In the genomic region with DNA sequence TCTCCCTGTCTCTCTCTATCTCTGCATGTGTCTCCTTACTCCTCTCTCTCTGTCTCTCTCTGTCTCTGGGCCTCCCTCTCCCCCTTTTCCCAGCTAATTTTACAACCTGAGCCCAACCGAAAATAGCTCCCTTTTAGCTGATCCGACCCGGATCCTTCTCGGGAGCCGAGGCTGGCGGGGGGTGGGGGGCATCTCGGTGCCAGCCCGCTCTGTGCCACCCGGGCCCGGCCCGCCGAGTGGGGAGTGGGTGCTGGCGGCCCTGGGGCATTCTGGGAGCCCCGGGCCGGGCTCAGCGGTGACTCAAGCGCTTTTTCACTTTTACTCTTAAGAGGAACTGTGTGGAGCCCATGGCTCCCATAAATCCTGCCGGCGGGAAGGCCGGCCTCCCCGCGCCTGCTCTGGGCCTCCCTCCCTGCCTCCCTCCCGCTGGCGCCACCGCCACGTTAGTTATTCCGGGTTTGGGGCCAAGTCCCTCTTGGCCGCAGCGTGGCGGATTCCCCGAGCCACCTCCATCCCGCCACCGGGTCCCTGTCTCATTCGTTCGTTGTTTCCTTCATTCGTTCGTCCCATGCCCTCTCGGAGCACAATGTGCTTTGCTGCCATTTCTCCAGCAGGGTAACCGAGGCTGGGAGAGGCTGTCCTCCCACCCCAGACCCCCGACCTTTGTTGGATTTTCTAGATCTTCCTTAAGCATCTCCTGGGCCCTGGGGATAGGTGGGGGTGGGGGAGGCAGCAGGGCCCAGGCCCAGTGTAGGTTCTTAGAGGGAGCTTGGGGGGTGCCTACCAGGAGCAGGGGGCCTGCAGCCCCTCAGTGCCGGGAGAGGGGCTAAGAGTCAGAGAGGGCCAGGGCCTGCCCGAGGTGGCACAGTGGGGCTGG, we compare ENCODE assay signal across 7 cellular contexts. TPM values are rescaled to one million over a fixed set of nuclear protein-coding genes. Genes with fewer than 3 reads are reported as not detected.
DNase-seq lines count a peak whose midpoint lies in the region; ATAC-seq, FAIRE-seq and TF ChIP-seq lines count a peak whose summit lies in the region.

No MANE protein-coding gene starts in this region.

- ATAC-seq in RWPE2 (ENCODE audit: low read depth): peak; percentile 22; the same call in 1 of the 3 replicates

- peaks cover 11% of the 10 kb centered on the region for H3K36me3 ChIP-seq in RWPE2 (ENCODE audit: low read depth)
- no peaks in the 10 kb centered on the region for H3K36me3 ChIP-seq in neuronal stem cell (replicated peaks in 1 of 2; ENCODE audit: control insufficient read depth in 2 of 2, insufficient read depth in 2 of 2, low read length in 2 of 2)

- H3K27ac ChIP-seq in RWPE2 (ENCODE audit: poor library complexity, severe bottlenecking) (peak overlapping the region; percentile 85), neuronal stem cell (replicated peaks; ENCODE audit: low read length) (no peak overlapping the region)

- H3K27me3 ChIP-seq in RWPE2 (ENCODE audit: insufficient read depth, poor library complexity, severe bottlenecking): no peaks in the 10 kb centered on the region
- H3K27me3 ChIP-seq in neuronal stem cell (ENCODE audit: control insufficient read depth in 3 of 3, insufficient read depth in 3 of 3, low read depth in 1 of 3, low read length in 3 of 3): peaks cover 39 to 86% (median 75%) of the 10 kb centered on the region in 3 experiments

- no peak overlapping the region for H4K91ac ChIP-seq in neuronal stem cell (ENCODE audit: low read depth, low read length, poor library complexity)

- in situ Hi-C loops in GM13977 (cut with MboI; ENCODE audit: low pct_unique_long_range_greater_than_20kb, low sequenced_read_pairs, unreplicated experiment): no loop called here

- no peak overlapping the region for H3K4ac ChIP-seq in neuronal stem cell (ENCODE audit: low read length)

- peak overlapping the region; percentile 41 for H3K4me2 ChIP-seq in neuronal stem cell (ENCODE audit: insufficient read depth, low read length, poor library complexity, severe bottlenecking)

- WGBS in neuronal stem cell (ENCODE audit: extremely low coverage in 2 of 2, insufficient read length in 2 of 2, insufficient replicate concordance in 1 of 2), 2 donors: no CpG with 5 or more reads among the region's 42 CpGs

- H3K4me3 ChIP-seq in RWPE2 (ENCODE audit: severe bottlenecking) (peak overlapping the region; percentile 80), neuronal stem cell (ENCODE audit: low read length in 2 of 2) (peak overlapping the region in 1 of 2 donors; percentile 61)

- TF ChIP-seq CTCF in GM13977 (IDR thresholded peaks at IDR 0.05; ENCODE audit: extremely low read depth, insufficient read depth, missing control alignments): no peak
- TF ChIP-seq CTCF in RWPE2 (IDR thresholded peaks at IDR 0.05; ENCODE audit: poor library complexity, severe bottlenecking): no peak

- no peak overlapping the region for H2BK12ac ChIP-seq in neuronal stem cell (ENCODE audit: low read length)

- H2BK15ac ChIP-seq in neuronal stem cell (ENCODE audit: low read length): no peak overlapping the region

- H3K4me1 ChIP-seq in RWPE2 (ENCODE audit: insufficient read depth, poor library complexity, severe bottlenecking) (peaks cover 7% of the 10 kb centered on the region), neuronal stem cell (ENCODE audit: control insufficient read depth in 2 of 2, insufficient read depth in 1 of 2, low read depth in 1 of 2, low read length in 2 of 2) (peaks cover 0 to 10% of the 10 kb centered on the region in 2 donors)

- DNase-seq in GM13977 (ENCODE audit: low spot score) (peak; percentile 75), RWPE2 (ENCODE audit: low spot score) (no peak), fibroblast of peridontal ligament (ENCODE audit: extremely low read depth) (peak; percentile 45), neuronal stem cell (ENCODE audit: low spot score) (no peak), NCI-H748 (lab: John Stamatoyannopoulos, UW; ENCODE audit: unreplicated experiment) (no peak), RCC 7860 (ENCODE audit: low spot score) (no peak), GM19239 (ENCODE audit: insufficient read length, low spot score) (no peak)

- FAIRE-seq in RCC 7860 (lab: Jason Lieb, UNC) (no peak), GM19239 (lab: Jason Lieb, UNC) (no peak)

- H2BK120ac ChIP-seq in neuronal stem cell (ENCODE audit: low read depth, low read length): no peak overlapping the region

- no peak overlapping the region for H3K23ac ChIP-seq in neuronal stem cell (ENCODE audit: low read depth, low read length, poor library complexity)

- peak overlapping the region; percentile 73 for H2AFZ ChIP-seq in neuronal stem cell (ENCODE audit: low read length)

- H4K8ac ChIP-seq in neuronal stem cell (ENCODE audit: low read depth, low read length): no peak overlapping the region

- H3K9me3 ChIP-seq in RWPE2 (ENCODE audit: severe bottlenecking): no peaks in the 10 kb centered on the region
- H3K9me3 ChIP-seq in neuronal stem cell (replicated peaks in 1 of 2; ENCODE audit: control insufficient read depth in 2 of 2, insufficient read depth in 1 of 2, low read depth in 1 of 2, low read length in 2 of 2): peaks cover 0 to 2% of the 10 kb centered on the region in 2 donors

- no peak overlapping the region for H2AK5ac ChIP-seq in neuronal stem cell (ENCODE audit: low read depth, low read length)

- no peak overlapping the region for H2BK5ac ChIP-seq in neuronal stem cell (ENCODE audit: low read length)

- H3K79me1 ChIP-seq in neuronal stem cell (ENCODE audit: low read depth, low read length): no peaks in the 10 kb centered on the region

- no peak overlapping the region for H3K9ac ChIP-seq in neuronal stem cell (ENCODE audit: low read depth, low read length, poor library complexity)

- no peak overlapping the region for H3K14ac ChIP-seq in neuronal stem cell (ENCODE audit: low read length)

- H3K18ac ChIP-seq in neuronal stem cell (ENCODE audit: low read length): no peak overlapping the region

RNA-seq across cellular contexts. Expression of a gene that starts 3.2 kb away (rescaled TPM):
- 4.0 TPM for polyA plus RNA-seq in neuronal stem cell (2013, experiment 1 of 2)
- polyA plus RNA-seq in neuronal stem cell (2013, experiment 2 of 2): 4.5 TPM

Comparison
In these comparisons a context has a peak if more than half of its experiments do, and no peak if none do; other contexts are left out.
1. DNase-seq: peak in GM13977 (single experiment) and fibroblast of peridontal ligament (single experiment); none in RWPE2 (single experiment), neuronal stem cell (single experiment), NCI-H748 (single experiment), RCC 7860 (single experiment) and GM19239 (single experiment).